In genomic region chr9:129460323-129461261, GRCh38 we compare ENCODE assay signal across 8 cellular contexts.
DNase-seq lines count a peak whose midpoint lies in the region; ATAC-seq and TF ChIP-seq lines count a peak whose summit lies in the region.

No MANE protein-coding gene starts in this region.

- peak; percentile 67 for TF ChIP-seq RAD21 in neural cell (conservative IDR thresholded peaks at IDR 0.05)

- no peaks in the 10 kb centered on the region for H3K36me3 ChIP-seq in Loucy (ENCODE audit: insufficient read depth, low read length)
- H3K36me3 ChIP-seq in neural cell (ENCODE audit: insufficient read depth, low read length) = no peaks in the 10 kb centered on the region

- H3K4me3 ChIP-seq in Loucy (ENCODE audit: low read length, poor library complexity, severe bottlenecking) = peak overlapping the region; percentile 77
- peak overlapping the region; percentile 44 to 45 for H3K4me3 ChIP-seq in foreskin fibroblast (ENCODE audit: low read depth in 1 of 2, low read length in 2 of 2)
- H3K4me3 ChIP-seq in neural cell (ENCODE audit: low read length) = peak overlapping the region; percentile 66

- DNase-seq in COLO829 (ENCODE audit: low spot score) = peak; percentile 99
- peak; percentile 56 for DNase-seq in SIG-M5 (lab: John Stamatoyannopoulos, UW)
- DNase-seq in activated gamma-delta T cell treated with anti-CD3 and anti-CD28 coated beads, Interleukin-2, amount 50 U/mL, for 16 hours (ENCODE audit: low read depth) = peak; percentile 83
- peak; percentile 100 for DNase-seq in foreskin fibroblast
- DNase-seq in stimulated activated naive CD8-positive, alpha-beta T cell treated with anti-CD3 and anti-CD28 coated beads, Interleukin-15, Interleukin-2, amounts not matched to agents 100 U/mL and 50 U/mL, for 24 hours = peak; percentile 93

- peak overlapping the region; percentile 90 for H3K9ac ChIP-seq in Loucy (ENCODE audit: low read depth, low read length, poor library complexity, severe bottlenecking)
- H3K9ac ChIP-seq in neural cell (ENCODE audit: low read length) = peak overlapping the region; percentile 97

- H3K79me2 ChIP-seq in Loucy (ENCODE audit: insufficient read depth, low read length) = no peaks in the 10 kb centered on the region
- H3K79me2 ChIP-seq in neural cell (replicated peaks; ENCODE audit: insufficient read depth, low read length) = no peaks in the 10 kb centered on the region

- peak overlapping the region; percentile 93 for H3K4me2 ChIP-seq in Loucy (ENCODE audit: low read depth, low read length, poor library complexity, severe bottlenecking)
- H3K4me2 ChIP-seq in neural cell (ENCODE audit: low read length) = peak overlapping the region; percentile 95

- no peaks in the 10 kb centered on the region for H4K20me1 ChIP-seq in Loucy (ENCODE audit: insufficient read depth, low read length, poor library complexity, severe bottlenecking)
- H4K20me1 ChIP-seq in neural cell (ENCODE audit: insufficient read depth) = no peaks in the 10 kb centered on the region

- H3K9me3 ChIP-seq in Loucy (ENCODE audit: insufficient read depth, low read depth, low read length) (no peaks in the 10 kb centered on the region), neural cell (ENCODE audit: low read length) (no peaks in the 10 kb centered on the region)

- TF ChIP-seq CTCF in Loucy (conservative IDR thresholded peaks at IDR 0.05; ENCODE audit: low read length) = no peak
- no peak for TF ChIP-seq CTCF in foreskin fibroblast (IDR thresholded peaks at IDR 0.05; ENCODE audit: low read depth, low read length)
- peak; percentile 50 for TF ChIP-seq CTCF in neural cell (IDR thresholded peaks at IDR 0.05; ENCODE audit: poor library complexity, severe bottlenecking)

- 0 out of 2 replicates have a peak overlapping the region, but pooled peaks have one; percentile 27 for H2AFZ ChIP-seq in Loucy (ENCODE audit: low read length)
- peak overlapping the region; percentile 33 for H2AFZ ChIP-seq in neural cell (ENCODE audit: low read depth, low read length)

- H3K9me2 ChIP-seq in Loucy (replicated peaks; ENCODE audit: low read depth, low read length) = no peaks in the 10 kb centered on the region
- no peaks in the 10 kb centered on the region for H3K9me2 ChIP-seq in neural cell (ENCODE audit: insufficient read depth, low read length)

- peak overlapping the region; percentile 100 for H3K27ac ChIP-seq in neural cell (ENCODE audit: low read length)

- H3K4me1 ChIP-seq in Loucy (ENCODE audit: insufficient read depth, low read length, poor library complexity, severe bottlenecking) = peaks cover 26% of the 10 kb centered on the region

- peak; percentile 69 for ATAC-seq in GM21619 (IDR thresholded peaks at IDR 0.05; ENCODE audit: unreplicated experiment)
- peak; percentile 85 for ATAC-seq in stimulated activated naive CD8-positive, alpha-beta T cell treated with anti-CD3 and anti-CD28 coated beads, Interleukin-15, Interleukin-2, amounts not matched to agents 100 U/mL and 50 U/mL, for 24 hours

- H3F3A ChIP-seq in Loucy (ENCODE audit: low read depth) = no peaks in the 10 kb centered on the region
- no peaks in the 10 kb centered on the region for H3F3A ChIP-seq in neural cell (ENCODE audit: insufficient read depth, low read length, poor library complexity, severe bottlenecking)

- TF ChIP-seq EP300 in neural cell (conservative IDR thresholded peaks at IDR 0.05; ENCODE audit: poor library complexity, severe bottlenecking) = peak; percentile 84

- H3K27me3 ChIP-seq in Loucy (ENCODE audit: insufficient read depth, low read length, poor library complexity, severe bottlenecking) (no peaks in the 10 kb centered on the region), neural cell (ENCODE audit: insufficient read depth, low read depth, low read length) (no peaks in the 10 kb centered on the region)

TF ChIP-seq in neural cell, 6 proteins besides CTCF, POLR2A, EP300 and RAD21:
- TF ChIP-seq POLR2AphosphoS5 (IDR thresholded peaks at IDR 0.05) (peak; percentile 84), MXI1 (conservative IDR thresholded peaks at IDR 0.05; ENCODE audit: poor library complexity, severe bottlenecking) (peak; percentile 57), REST (IDR thresholded peaks at IDR 0.05; ENCODE audit: borderline replicate concordance) (no peak), SMC3 (conservative IDR thresholded peaks at IDR 0.05; ENCODE audit: poor library complexity) (peak; percentile 71), EZH2 (IDR thresholded peaks at IDR 0.05; ENCODE audit: borderline replicate concordance, insufficient read depth, low read length, poor library complexity, severe bottlenecking) (no peak), TAF1 (IDR thresholded peaks at IDR 0.05; ENCODE audit: low read depth) (no peak)

Comparison
In these comparisons a context has a peak if more than half of its experiments do, and no peak if none do; other contexts are left out.
1. Peak in every context shown above with its lines: DNase-seq, ATAC-seq, H3K4me3 ChIP-seq and H3K27ac ChIP-seq.